ENCODE assay signal across 20 cellular contexts in the genomic region with DNA sequence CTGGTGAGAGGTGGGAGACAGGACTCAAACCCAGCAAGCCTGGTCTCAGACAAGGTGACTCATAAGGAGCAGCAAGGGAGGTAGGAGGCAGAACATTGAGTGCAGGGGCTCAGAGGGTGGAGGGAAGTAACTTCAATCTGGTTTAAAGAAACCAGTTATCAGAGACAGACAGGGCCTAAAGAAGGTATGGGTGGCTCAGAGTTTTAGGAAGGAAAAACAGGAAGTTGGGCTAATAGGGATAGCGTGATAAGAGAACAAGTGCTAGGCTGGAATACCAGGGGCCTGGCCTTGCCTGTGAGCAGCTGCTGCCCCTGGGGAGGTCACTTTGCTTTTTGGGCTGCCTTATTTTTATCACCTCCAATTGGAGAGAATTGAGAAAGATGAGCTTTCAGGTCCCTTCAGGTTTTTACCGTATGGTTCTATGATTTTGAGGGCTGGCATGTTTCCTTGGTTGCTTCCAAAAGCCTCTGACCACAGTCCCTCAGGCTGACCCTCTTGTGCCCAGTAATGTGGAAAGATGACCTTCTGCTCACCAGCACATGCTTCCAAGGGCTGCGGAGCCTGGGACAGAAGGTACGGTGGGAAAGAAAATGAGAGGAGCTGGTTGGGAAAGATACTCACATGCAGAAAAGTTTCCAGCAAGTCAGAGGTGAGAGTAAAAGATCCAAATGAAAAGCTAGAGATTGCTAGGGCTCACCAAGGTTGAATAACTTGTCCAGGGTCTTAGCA.
DNase-seq lines count a peak whose midpoint lies in the region; ATAC-seq and TF ChIP-seq lines count a peak whose summit lies in the region.
"Had no signal": no experiment of that assay in that cellular context is flagged by ENCODE, and none has a peak within 500 bp of the region (broad histone marks: within the 10 kb centered on the region; RNA-seq: fewer than 3 reads in every experiment).

No MANE protein-coding gene starts in this region.

- no peak overlapping the region for H2BK120ac ChIP-seq in mesendoderm (ENCODE audit: low read depth, low read length)

- H3K27me3 ChIP-seq in mesendoderm (ENCODE audit: insufficient read depth, low read length, poor library complexity) (no peaks in the 10 kb centered on the region), transverse colon (no peaks in the 10 kb centered on the region), hepatocyte (no peaks in the 10 kb centered on the region)
- H3K27me3 ChIP-seq: SJSA1 had no signal

- no peak overlapping the region for H2AFZ ChIP-seq in hepatocyte

- no peak for TF ChIP-seq POLR2A in transverse colon (IDR thresholded peaks at IDR 0.05)

- H3K27ac ChIP-seq in mesendoderm (ENCODE audit: low read depth, low read length) (no peak overlapping the region), transverse colon (peak overlapping the region; percentile 69 to 83 (median 76)), coronary artery (peak overlapping the region in 1 of 2 donors; percentile 57), hepatocyte (no peak overlapping the region)
- H3K27ac ChIP-seq: HL-60, PC-9, SJSA1 had no signal

- H3K4me2 ChIP-seq in mesendoderm (ENCODE audit: low read length), result no peak overlapping the region
- H3K4me2 ChIP-seq in hepatocyte, result no peak overlapping the region
- H3K4me2 ChIP-seq: PC-9 had no signal

- H3K9me3 ChIP-seq in transverse colon (no peaks in the 10 kb centered on the region), hepatocyte (ENCODE audit: low read depth) (no peaks in the 10 kb centered on the region)
- H3K9me3 ChIP-seq: SJSA1 had no signal

- H2BK5ac ChIP-seq in mesendoderm (ENCODE audit: low read length), result peak overlapping the region; percentile 52

- peak overlapping the region; percentile 44 for H3K56ac ChIP-seq in mesendoderm (ENCODE audit: low read length)

- H3K23ac ChIP-seq in mesendoderm (ENCODE audit: low read length), result no peak overlapping the region

- no peak overlapping the region for H3K18ac ChIP-seq in mesendoderm (ENCODE audit: low read length)

- TF ChIP-seq CTCF in transverse colon (IDR thresholded peaks at IDR 0.05) (no peak), coronary artery (IDR thresholded peaks at IDR 0.05) (no peak), hepatocyte (IDR thresholded peaks at IDR 0.05; ENCODE audit: poor library complexity) (no peak)

- no peaks in the 10 kb centered on the region for H3K9me2 ChIP-seq in hepatocyte (replicated peaks; ENCODE audit: insufficient read depth)

- H3K79me1 ChIP-seq in mesendoderm (ENCODE audit: low read length), result no peaks in the 10 kb centered on the region

- DNase-seq in OCI-M1 (lab: John Stamatoyannopoulos, UW) (peak; percentile 47), amniotic epithelial cell (ENCODE audit: low read depth) (peak; percentile 24), mesendoderm (peak; percentile 71), transverse colon (no peak), left lobe of liver (ENCODE audit: low spot score) (no peak), coronary artery (ENCODE audit: low spot score) (no peak), hepatocyte (ENCODE audit: low spot score) (no peak)
- DNase-seq: activated CD4-positive, alpha-beta T cell treated with anti-CD3 and anti-CD28 coated beads for 48 hours; activated CD8-positive, alpha-beta memory T cell treated with anti-CD3 and anti-CD28 coated beads, Interleukin-2, amount 50 U/mL, for 48 hours; activated naive CD4-positive, alpha-beta T cell; DMS153; erythroblast; GOT3; KBM-7; NCI-H1092 treated with DMSO at 0.1 percent for 48 hours; NCI-H69; PC-9; T1000 had no signal

- no peak overlapping the region for H4K5ac ChIP-seq in mesendoderm (ENCODE audit: low read length)

- WGBS in mesendoderm (ENCODE audit: extremely low coverage, insufficient coverage, low lambda C conversion rate), result no CpG with 5 or more reads among the region's 4 CpGs
- WGBS in transverse colon (ENCODE audit: low coverage in 1 of 2), 2 donors, result 79 to 92% methylated on average over 3 to 4 of the region's 4 CpGs
- WGBS in hepatocyte (ENCODE audit: low lambda C conversion rate, missing lambda C conversion rate), result 83% methylated on average over 4 of the region's 4 CpGs

- H4K8ac ChIP-seq in mesendoderm (ENCODE audit: low read depth, low read length), result no peak overlapping the region

- H3K79me2 ChIP-seq in mesendoderm (ENCODE audit: control insufficient read depth, insufficient read depth, low read length) (no peaks in the 10 kb centered on the region), hepatocyte (peaks cover 8% of the 10 kb centered on the region)

- H3K36me3 ChIP-seq in mesendoderm (ENCODE audit: control insufficient read depth, insufficient read depth, low read length), result no peaks in the 10 kb centered on the region
- no peaks in the 10 kb centered on the region for H3K36me3 ChIP-seq in transverse colon
- no peaks in the 10 kb centered on the region for H3K36me3 ChIP-seq in hepatocyte (replicated peaks; ENCODE audit: insufficient read depth, low read depth)

- in situ Hi-C loops in transverse colon (cut with MboI; ENCODE audit: low pct_ligation_motif_present in 1 of 4, low pct_unique_long_range_greater_than_20kb in 1 of 4, low sequenced_read_pairs in 3 of 4), result no loop called here

- no peak overlapping the region for H2AK5ac ChIP-seq in mesendoderm (ENCODE audit: low read length)

- no peak overlapping the region for H2BK15ac ChIP-seq in mesendoderm (replicated peaks; ENCODE audit: low read depth)

- TF ChIP-seq EP300 in transverse colon (IDR thresholded peaks at IDR 0.05; ENCODE audit: low read depth), result no peak

- no peak overlapping the region for H3K9ac ChIP-seq in mesendoderm (ENCODE audit: low read length)

- H3K4me1 ChIP-seq in mesendoderm (ENCODE audit: control insufficient read depth, low read depth, low read length) (peaks cover 9% of the 10 kb centered on the region), transverse colon (peaks cover 13 to 29% (median 22%) of the 10 kb centered on the region in 4 donors), hepatocyte (ENCODE audit: insufficient read depth) (peaks cover 20% of the 10 kb centered on the region)

- H3K4me3 ChIP-seq in mesendoderm (ENCODE audit: low read length) (no peak overlapping the region), transverse colon (no peak overlapping the region), coronary artery (no peak overlapping the region), hepatocyte (no peak overlapping the region)
- H3K4me3 ChIP-seq: PC-9, SJSA1 had no signal

- no peak for ATAC-seq in left lobe of liver

- no peaks in the 10 kb centered on the region for H4K20me1 ChIP-seq in hepatocyte (ENCODE audit: insufficient read depth, poor library complexity, severe bottlenecking)

- H3K4ac ChIP-seq in mesendoderm (ENCODE audit: low read depth, low read length), result no peak overlapping the region

- intact Hi-C loops in transverse colon (cut with DNase I; ENCODE audit: low total_unique reads), result no loop called here

Comparison
In these comparisons a context has a peak if more than half of its experiments do, and no peak if none do; other contexts are left out.
1. DNase-seq: peak in OCI-M1 (single experiment), amniotic epithelial cell (single experiment) and mesendoderm (single experiment); none in transverse colon (single experiment), left lobe of liver (single experiment), coronary artery (single experiment) and hepatocyte (single experiment).
2. H3K27ac ChIP-seq: peak in transverse colon (4 of 4); none in mesendoderm (single experiment) and hepatocyte (single experiment).